23 cellular contexts compared by ENCODE assay signal in the genomic region with DNA sequence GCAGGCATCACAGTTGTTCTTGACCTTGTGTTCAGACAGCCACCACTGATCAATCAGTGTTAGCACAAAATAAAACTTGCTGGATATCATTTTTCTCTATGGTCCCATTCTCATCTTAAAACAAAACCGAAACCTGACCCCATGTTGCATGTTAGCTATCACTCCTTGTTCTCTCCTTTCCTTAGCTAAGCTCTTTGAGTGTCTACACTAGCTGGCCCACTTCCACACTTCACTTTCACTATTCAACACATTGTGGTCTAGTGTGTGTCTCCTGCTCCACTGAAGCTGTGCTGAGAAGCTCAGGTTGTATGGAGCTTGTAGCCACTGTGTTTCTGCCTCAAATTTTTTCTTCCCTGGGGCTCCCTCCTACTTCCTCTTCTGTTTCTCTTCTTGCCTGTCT.
DNase-seq lines count a peak whose midpoint lies in the region; ATAC-seq and TF ChIP-seq lines count a peak whose summit lies in the region.
"Had no signal": no experiment of that assay in that cellular context is flagged by ENCODE, and none has a peak within 500 bp of the region (broad histone marks: within the 10 kb centered on the region; RNA-seq: fewer than 3 reads in every experiment).

No MANE protein-coding gene starts in this region.

- peak; percentile 60 for ATAC-seq in GM18861 (IDR thresholded peaks at IDR 0.05; ENCODE audit: unreplicated experiment)
- ATAC-seq in HG03025 (IDR thresholded peaks at IDR 0.05; ENCODE audit: low FRiP score, unreplicated experiment): peak; percentile 43
- no peak for ATAC-seq in GM18520 (IDR thresholded peaks at IDR 0.05; ENCODE audit: unreplicated experiment)
- no peak for ATAC-seq in HG02938 (IDR thresholded peaks at IDR 0.05; ENCODE audit: unreplicated experiment)
- no peak for ATAC-seq in sciatic nerve
- ATAC-seq: activated naive CD8-positive, alpha-beta T cell treated with anti-CD3 and anti-CD28 coated beads, Interleukin-2, amount 50 U/mL, for 24 hours; stimulated activated effector memory CD8-positive, alpha-beta T cell treated with anti-CD3 and anti-CD28 coated beads, Interleukin-12 subunit alpha, Interleukin-12 subunit beta, amount 100 ng/mL, for 72 hours had no signal

- H3K4me3 ChIP-seq in choroid plexus epithelial cell (ENCODE audit: low read depth, low read length): no peak overlapping the region
- H3K4me3 ChIP-seq: BLaER1 treated with 17β-estradiol and CSF1 and Interleukin-3, amounts not matched to agents 10 nM and 100 nM; esophagus squamous epithelium; Peyer's patch; SJSA1; skin epidermis; uterus had no signal

- intact Hi-C loops in sciatic nerve (cut with DNase I): no loop called here

- peak; percentile 58 for DNase-seq in NCI-H69 (lab: John Stamatoyannopoulos, UW)
- peak; percentile 12 for DNase-seq in choroid plexus epithelial cell (ENCODE audit: low read depth)
- DNase-seq in GM03348 (ENCODE audit: low spot score): no peak
- no peak for DNase-seq in sciatic nerve (ENCODE audit: low spot score)
- DNase-seq: activated CD4-positive, alpha-beta T cell treated with anti-CD3 and anti-CD28 coated beads, Interleukin-2, amount 10 ng/mL, durations not matched to agents 7 days and 5 days; activated CD8-positive, alpha-beta memory T cell treated with anti-CD3 and anti-CD28 coated beads, Interleukin-2, amount 50 U/mL, for 48 hours; activated naive CD8-positive, alpha-beta T cell treated with anti-CD3 and anti-CD28 coated beads, Interleukin-2, amount 50 U/mL, for 24 hours; esophagus squamous epithelium; MM.1S; NCI-H1436; NCI-H2227 treated with DMSO at 0.1 percent for 48 hours; NCI-H774; Peyer's patch; stimulated activated CD4-positive, alpha-beta T cell treated with anti-CD3 and anti-CD28 coated beads, Interleukin-1b, Interleukin-23, amount 100 ng/mL, for 48 hours; uterus had no signal

- no peak for TF ChIP-seq CTCF in choroid plexus epithelial cell (conservative IDR thresholded peaks at IDR 0.05; ENCODE audit: low read depth, low read length)

Comparison
In these comparisons a context has a peak if more than half of its experiments do, and no peak if none do; other contexts are left out.
1. ATAC-seq: peak in GM18861 (single experiment) and HG03025 (single experiment); none in GM18520 (single experiment), HG02938 (single experiment) and sciatic nerve (single experiment).
2. DNase-seq: peak in NCI-H69 (single experiment) and choroid plexus epithelial cell (single experiment); none in GM03348 (single experiment) and sciatic nerve (single experiment).